16 cellular contexts compared by ENCODE assay signal in the genomic region with DNA sequence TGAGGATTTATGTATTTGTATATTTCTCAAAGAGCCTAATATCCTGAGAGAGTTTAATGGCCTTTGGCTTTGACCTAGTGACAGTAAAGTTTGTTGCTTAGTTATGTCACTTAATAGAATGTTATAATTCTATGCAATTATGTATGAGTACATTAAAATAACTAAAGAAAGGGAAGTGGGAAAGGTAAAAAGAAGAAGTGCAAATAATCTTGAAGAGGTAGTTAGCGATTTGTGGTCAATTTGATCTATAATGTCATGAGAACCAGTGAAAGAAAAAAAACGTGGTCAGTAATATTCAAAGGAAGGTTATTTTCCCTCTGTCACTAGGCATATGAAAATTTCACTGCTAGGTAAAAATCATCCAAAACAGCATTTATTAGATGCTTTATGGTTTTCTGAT.
DNase-seq lines count a peak whose midpoint lies in the region; ATAC-seq and TF ChIP-seq lines count a peak whose summit lies in the region.
"Had no signal": no experiment of that assay in that cellular context is flagged by ENCODE, and none has a peak within 500 bp of the region (broad histone marks: within the 10 kb centered on the region; RNA-seq: fewer than 3 reads in every experiment).

No MANE protein-coding gene starts in this region.

- H3K27ac ChIP-seq in OCI-LY3 (ENCODE audit: low read length) (peak overlapping the region; percentile 59), lower lobe of right lung (no peak overlapping the region)
- H3K27ac ChIP-seq: PC-9 had no signal

- no peak overlapping the region for H2AFZ ChIP-seq in OCI-LY3 (ENCODE audit: low read depth, low read length)
- H2AFZ ChIP-seq: PC-9 had no signal

- H3K4me2 ChIP-seq in OCI-LY3 (ENCODE audit: low read length), result peak overlapping the region; percentile 86
- H3K4me2 ChIP-seq: PC-9 had no signal

- H3K4me1 Mint-ChIP-seq in T-cell, result no peaks in the 10 kb centered on the region
- H3K4me1 Mint-ChIP-seq: activated naive CD8-positive, alpha-beta T cell treated with anti-CD3 and anti-CD28 coated beads for 36 hours had no signal

- CTCF ChIA-PET in T-cell (lab: Charles Lee), result no interaction called here

- H3K36me3 Mint-ChIP-seq in T-cell, result no peaks in the 10 kb centered on the region
- H3K36me3 Mint-ChIP-seq: activated naive CD8-positive, alpha-beta T cell treated with anti-CD3 and anti-CD28 coated beads for 36 hours had no signal

- H3K27me3 ChIP-seq in OCI-LY3 (ENCODE audit: low read depth, low read length) (0 out of 2 replicates have a peak, but pooled peaks cover 3% of the 10 kb centered on the region), lower lobe of right lung (ENCODE audit: low read depth) (no peaks in the 10 kb centered on the region)

- no peak for TF ChIP-seq CTCF in OCI-LY3 (IDR thresholded peaks at IDR 0.05; ENCODE audit: low read depth, low read length)
- no peak for TF ChIP-seq CTCF in lower lobe of right lung (IDR thresholded peaks at IDR 0.05)

- no peak overlapping the region for H3K27ac Mint-ChIP-seq in T-cell
- H3K27ac Mint-ChIP-seq: activated naive CD8-positive, alpha-beta T cell treated with anti-CD3 and anti-CD28 coated beads for 36 hours; T-helper 1 cell treated with Interleukin-12 subunit alpha and Interleukin-12 subunit beta and Interleukin-4 antibody, amounts not matched to agents 30 μg/mL and 1 μg/mL, for 36 hours had no signal

- H3K9me3 ChIP-seq in OCI-LY3 (ENCODE audit: insufficient read depth, low read length) (no peaks in the 10 kb centered on the region), lower lobe of right lung (no peaks in the 10 kb centered on the region)

- H3K4me1 ChIP-seq in OCI-LY3 (ENCODE audit: low read length) (peaks cover 51% of the 10 kb centered on the region), lower lobe of right lung (no peaks in the 10 kb centered on the region)

- H3K27me3 Mint-ChIP-seq in T-cell, result peaks cover 0 to 4% of the 10 kb centered on the region in 2 donors
- H3K27me3 Mint-ChIP-seq: activated naive CD8-positive, alpha-beta T cell treated with anti-CD3 and anti-CD28 coated beads for 36 hours had no signal

- no peaks in the 10 kb centered on the region for H3K79me2 ChIP-seq in OCI-LY3 (ENCODE audit: low read length)

- H4K20me1 ChIP-seq in OCI-LY3 (ENCODE audit: insufficient read depth, low read length), result no peaks in the 10 kb centered on the region

- H3K36me3 ChIP-seq in OCI-LY3 (replicated peaks; ENCODE audit: low read depth, low read length) (no peaks in the 10 kb centered on the region), lower lobe of right lung (no peaks in the 10 kb centered on the region)

- H3K4me3 ChIP-seq in OCI-LY3 (ENCODE audit: low read length), result peak overlapping the region; percentile 56
- no peak overlapping the region for H3K4me3 ChIP-seq in lower lobe of right lung
- H3K4me3 ChIP-seq: PC-9 had no signal

- H3K4me3 Mint-ChIP-seq in T-cell, result no peak overlapping the region
- H3K4me3 Mint-ChIP-seq: activated naive CD8-positive, alpha-beta T cell treated with anti-CD3 and anti-CD28 coated beads for 36 hours; T-helper 1 cell treated with Interleukin-12 subunit alpha and Interleukin-12 subunit beta and Interleukin-4 antibody, amounts not matched to agents 30 μg/mL and 1 μg/mL, for 36 hours had no signal

- no peaks in the 10 kb centered on the region for H3K9me3 Mint-ChIP-seq in T-cell
- H3K9me3 Mint-ChIP-seq: activated naive CD8-positive, alpha-beta T cell treated with anti-CD3 and anti-CD28 coated beads for 36 hours; T-helper 1 cell treated with Interleukin-12 subunit alpha and Interleukin-12 subunit beta and Interleukin-4 antibody, amounts not matched to agents 30 μg/mL and 1 μg/mL, for 36 hours had no signal

- DNase-seq in stimulated activated CD4-positive, alpha-beta T cell treated with anti-CD3 and anti-CD28 coated beads, Interleukin-15, amount 100 ng/mL, for 24 hours, result no peak
- DNase-seq in T-cell (no peak), NCI-H226 (no peak), lower lobe of right lung (no peak)
- DNase-seq: activated CD8-positive, alpha-beta memory T cell treated with anti-CD3 and anti-CD28 coated beads for 24 hours; activated naive CD8-positive, alpha-beta T cell treated with anti-CD3 and anti-CD28 coated beads for 36 hours; NCI-H1930; PC-9; stimulated activated CD4-positive, alpha-beta T cell treated with anti-CD3 and anti-CD28 coated beads, Interleukin-1b, Interleukin-23, amount 100 ng/mL, for 48 hours; stimulated activated naive CD4-positive, alpha-beta T cell treated with Interleukin-2 at 50 U/mL for 16 hours had no signal

- intact Hi-C loops in lower lobe of right lung (cut with DNase I), result no loop called here

- H3K9ac ChIP-seq in OCI-LY3 (ENCODE audit: low read length), result peak overlapping the region; percentile 37

- ATAC-seq in GM18870 (IDR thresholded peaks at IDR 0.05; ENCODE audit: unreplicated experiment) (peak; percentile 92), GM21515 (IDR thresholded peaks at IDR 0.05; ENCODE audit: unreplicated experiment) (peak; percentile 63), HG03060 (IDR thresholded peaks at IDR 0.05; ENCODE audit: low read depth, unreplicated experiment) (peak; percentile 79), T-cell (replicated peaks in 1 of 4) (no peak), lower lobe of right lung (no peak)
- ATAC-seq: esophagus mucosa had no signal

- POLR2A ChIA-PET in T-cell (lab: Charles Lee), result no interaction called here

Comparison
In these comparisons a context has a peak if more than half of its experiments do, and no peak if none do; other contexts are left out.
1. ATAC-seq: peak in GM18870 (single experiment), GM21515 (single experiment) and HG03060 (single experiment); none in T-cell (0 of 4) and lower lobe of right lung (0 of 2).